ENCODE assay signal across 8 cellular contexts in genomic region chr5:42912184-42912766, GRCh38.
DNase-seq lines count a peak whose midpoint lies in the region; ATAC-seq, FAIRE-seq and TF ChIP-seq lines count a peak whose summit lies in the region.

No MANE protein-coding gene starts in this region.

- no peak for TF ChIP-seq RAD21 in HepG2 (CRISPR knock-in tag; IDR thresholded peaks at IDR 0.05)

- H3K4me3 ChIP-seq in AG09309 (ENCODE audit: control insufficient read depth, low read depth, low read length) (no peak overlapping the region), HepG2 (replicated peaks in 1 of 3; ENCODE audit: insufficient read depth in 1 of 3, low read depth in 2 of 3, low read length in 3 of 3) (no peak overlapping the region), uterus (no peak overlapping the region)

- no peak for TF ChIP-seq EP300 in HepG2 (IDR thresholded peaks at IDR 0.05; ENCODE audit: low read depth in 2 of 2, low read length in 2 of 2)
- no peak for TF ChIP-seq EP300 in HepG2 (CRISPR knock-in tag; IDR thresholded peaks at IDR 0.05; ENCODE audit: borderline replicate concordance)

- no peak overlapping the region for H3K27ac ChIP-seq in HepG2 (ENCODE audit: extremely low read length, insufficient read depth, low read length)
- no peak overlapping the region for H3K27ac ChIP-seq in uterus

- TF ChIP-seq CTCF in AG09309 (IDR thresholded peaks at IDR 0.05; ENCODE audit: control insufficient read depth, insufficient read depth, low read depth, low read length, missing control alignments) (peak; percentile 71), GM12873 (IDR thresholded peaks at IDR 0.05; ENCODE audit: insufficient read depth, low read depth, low read length, missing control alignments) (peak; percentile 37), HepG2 (CRISPR knock-in tag; IDR thresholded peaks at IDR 0.05) (peak; percentile 53), uterus (IDR thresholded peaks at IDR 0.05) (peak in 3 of 4 experiments; percentile 14 to 47 (median 18))

- H3K9me3 ChIP-seq in HepG2 (ENCODE audit: low read length), result no peaks in the 10 kb centered on the region
- no peaks in the 10 kb centered on the region for H3K9me3 ChIP-seq in uterus

- no TSS peak for BruUV-seq in HepG2 (replicated peaks; lab: Mats Ljungman, UMichigan)

- WGBS in HepG2 (ENCODE audit: low lambda C conversion rate), result 59% methylated on average over 8 of the region's 8 CpGs

- H3K4me1 ChIP-seq in HepG2 (ENCODE audit: insufficient read depth, low read length), result peaks cover 17% of the 10 kb centered on the region
- H3K4me1 ChIP-seq in uterus, result no peaks in the 10 kb centered on the region

- FAIRE-seq in HepG2 (lab: Jason Lieb, UNC), result no peak

- ATAC-seq in HepG2, result no peak

- H3K27me3 ChIP-seq in HepG2 (ENCODE audit: control insufficient read depth in 1 of 2, insufficient read depth in 2 of 2, low read length in 2 of 2) (no peaks in the 10 kb centered on the region), uterus (no peaks in the 10 kb centered on the region)

- H3K79me2 ChIP-seq in HepG2 (ENCODE audit: insufficient read depth, low read length), result no peaks in the 10 kb centered on the region

- DNase-seq in AG09309 (ENCODE audit: low read depth) (peak; percentile 14), NCI-H748 (lab: John Stamatoyannopoulos, UW; ENCODE audit: unreplicated experiment) (peak; percentile 89), HepG2 (ENCODE audit: low spot score) (peak; percentile 25), uterus (no peak), anterior cingulate cortex (lab: John Stamatoyannopoulos, UW) (no peak), hippocampal formation (lab: John Stamatoyannopoulos, UW) (no peak)
- DNase-seq in activated T-helper 9 cell treated with anti-CD3 and anti-CD28 coated beads, Interleukin-2, amount 50 U/mL, for 16 hours (ENCODE audit: low read depth), result peak; percentile 29

- H3K4me2 ChIP-seq in HepG2 (ENCODE audit: low read depth, low read length), result no peak overlapping the region

- in situ Hi-C loops in HepG2 (cut with HindIII; ENCODE audit: extremely low pct_ligation_motif_present, low pct_unique_long_range_greater_than_20kb), result loop anchor here (25.0 kb wide), 1 partner anchor 475 kb away; no protein-coding TSS in a partner anchor

- H4K20me1 ChIP-seq in HepG2 (ENCODE audit: insufficient read depth, low read length), result no peaks in the 10 kb centered on the region

- H3K36me3 ChIP-seq in HepG2 (replicated peaks in 1 of 2; ENCODE audit: control insufficient read depth in 1 of 2, insufficient read depth in 2 of 2, low read length in 2 of 2) (no peaks in the 10 kb centered on the region), uterus (no peaks in the 10 kb centered on the region)

- TF ChIP-seq POLR2A in HepG2 (IDR thresholded peaks at IDR 0.05; ENCODE audit: insufficient read depth in 1 of 2, low read depth in 2 of 2, low read length in 2 of 2) (no peak), uterus (IDR thresholded peaks at IDR 0.05) (no peak)

- POLR2A ChIA-PET in HepG2 (lab: Yijun Ruan, JAX), result no interaction called here

- no peak overlapping the region for H2AFZ ChIP-seq in HepG2 (ENCODE audit: low read length)

- no peak overlapping the region for H3K9ac ChIP-seq in HepG2 (ENCODE audit: insufficient read depth, low read depth, low read length)

- intact Hi-C loops in HepG2 (cut with micrococcal nuclease; ENCODE audit: unreplicated experiment) (loop anchor here (1.0 to 2.0 kb wide), 3 partner anchors 83 to 193 kb away; partner anchors contain the start of gene ANXA2R), uterus (cut with DNase I; ENCODE audit: low total_unique reads) (no loop called here)

- CTCF ChIA-PET in HepG2 (lab: Yijun Ruan, JAX; ENCODE audit: low intra/inter-chr PET ratio, low total read pairs), result interaction anchor here (0.8 to 2.1 kb wide), 2 partner anchors 193 to 477 kb away, joined by 3 to 22 read pairs; no protein-coding TSS in a partner anchor

TF ChIP-seq in HepG2, 621 proteins besides CTCF, POLR2A, EP300 and RAD21 (continues in another document):
- TF ChIP-seq HMGXB3 (CRISPR knock-in tag; IDR thresholded peaks at IDR 0.05; ENCODE audit: borderline replicate concordance) (no peak), HDAC1 (CRISPR knock-in tag; IDR thresholded peaks at IDR 0.05) (no peak), STAG1 (CRISPR knock-in tag; IDR thresholded peaks at IDR 0.05) (peak; percentile 71), NFAT5 (CRISPR knock-in tag; IDR thresholded peaks at IDR 0.05) (no peak), ZNF18 (CRISPR knock-in tag; IDR thresholded peaks at IDR 0.05; ENCODE audit: insufficient replicate concordance) (no peak), MIER3 (CRISPR knock-in tag; IDR thresholded peaks at IDR 0.05; ENCODE audit: borderline replicate concordance) (no peak), NPAS2 (CRISPR knock-in tag; IDR thresholded peaks at IDR 0.05; ENCODE audit: borderline replicate concordance) (no peak)

Comparison
In these comparisons a context has a peak if more than half of its experiments do, and no peak if none do; other contexts are left out.
1. DNase-seq: peak in AG09309 (single experiment), NCI-H748 (single experiment), activated T-helper 9 cell treated with anti-CD3 and anti-CD28 coated beads, Interleukin-2, amount 50 U/mL, for 16 hours (single experiment) and HepG2 (single experiment); none in uterus (0 of 2), anterior cingulate cortex (0 of 58) and hippocampal formation (0 of 2).
2. CTCF ChIP-seq: peak in every context shown above with its lines; median percentile 71 in AG09309; 53 in HepG2; 37 in GM12873; 18 in uterus.